In genomic region chr2:106161938-106162814, GRCh38 we compare ENCODE assay signal across 13 cellular contexts. TPM values are rescaled to one million over a fixed set of nuclear protein-coding genes. Genes with fewer than 3 reads are reported as not detected.
DNase-seq lines count a peak whose midpoint lies in the region; ATAC-seq, FAIRE-seq and TF ChIP-seq lines count a peak whose summit lies in the region.
"Had no signal": no experiment of that assay in that cellular context is flagged by ENCODE, and none has a peak within 500 bp of the region (broad histone marks: within the 10 kb centered on the region; RNA-seq: fewer than 3 reads in every experiment).

No MANE protein-coding gene starts in this region.

- no peak overlapping the region for H3K27ac ChIP-seq in keratinocyte (ENCODE audit: control insufficient read depth, insufficient read depth, low read length)

- peak; percentile 46 for FAIRE-seq in keratinocyte (lab: Jason Lieb, UNC)
- FAIRE-seq: H54, TTC549 had no signal

- no peaks in the 10 kb centered on the region for H3K9me3 ChIP-seq in keratinocyte (ENCODE audit: control insufficient read depth, low read depth, low read length)

- peaks cover 69% of the 10 kb centered on the region for H3K4me1 Mint-ChIP-seq in activated CD8-positive, alpha-beta memory T cell treated with anti-CD3 and anti-CD28 coated beads, Interleukin-2, amount 10 ng/mL, durations not matched to agents 7 days and 5 days
- H3K4me1 Mint-ChIP-seq in activated CD8-positive, alpha-beta T cell treated with anti-CD3 and anti-CD28 coated beads for 36 hours (ENCODE audit: low read depth), result peaks cover 82% of the 10 kb centered on the region
- peaks cover 49 to 82% of the 10 kb centered on the region in 2 donors for H3K4me1 Mint-ChIP-seq in stimulated activated naive B cell treated with anti-CD40 and anti-IgM and Interleukin-4, amounts not matched to agents 10 μg/mL and 1 μg/mL and 100 μg/mL, for 72 hours

- no peak overlapping the region for H2AFZ ChIP-seq in keratinocyte (ENCODE audit: control insufficient read depth, low read length)

- intact Hi-C loops in activated CD8-positive, alpha-beta T cell treated with anti-CD3 and anti-CD28 coated beads for 36 hours (cut with micrococcal nuclease), result loop anchor here (2.0 kb wide), 1 partner anchor 31 kb away; no protein-coding TSS in a partner anchor

- H3K4me2 ChIP-seq in keratinocyte (ENCODE audit: control insufficient read depth, extremely low read depth, insufficient read depth, low read depth, low read length), result no peak overlapping the region

- H3K27me3 Mint-ChIP-seq in activated CD8-positive, alpha-beta memory T cell treated with anti-CD3 and anti-CD28 coated beads, Interleukin-2, amount 10 ng/mL, durations not matched to agents 7 days and 5 days, result no peaks in the 10 kb centered on the region
- no peaks in the 10 kb centered on the region for H3K27me3 Mint-ChIP-seq in activated CD8-positive, alpha-beta T cell treated with anti-CD3 and anti-CD28 coated beads for 36 hours
- H3K27me3 Mint-ChIP-seq in stimulated activated naive B cell treated with anti-CD40 and anti-IgM and Interleukin-4, amounts not matched to agents 10 μg/mL and 1 μg/mL and 100 μg/mL, for 72 hours, result no peaks in the 10 kb centered on the region

- POLR2A ChIA-PET in activated CD8-positive, alpha-beta T cell treated with anti-CD3 and anti-CD28 coated beads for 36 hours (lab: Charles Lee), result interaction anchor here (0.9 to 3.3 kb wide), 4 partner anchors 8 to 33 kb away, joined by 6 to 25 read pairs (median 12); partner anchors contain the start of gene UXS1

- no peaks in the 10 kb centered on the region for H4K20me1 ChIP-seq in keratinocyte (ENCODE audit: control insufficient read depth, extremely low read depth, insufficient read depth, low read length)

- H3K9ac ChIP-seq in keratinocyte (ENCODE audit: control insufficient read depth, extremely low read depth, insufficient read depth, low read length), result no peak overlapping the region

- CTCF ChIA-PET in activated CD8-positive, alpha-beta memory T cell treated with anti-CD3 and anti-CD28 coated beads, Interleukin-2, amount 10 ng/mL, durations not matched to agents 7 days and 5 days (lab: Charles Lee), result interaction anchor here (6.0 kb wide), 1 partner anchor 15 kb away, joined by 45 read pairs; no protein-coding TSS in a partner anchor
- CTCF ChIA-PET in activated CD8-positive, alpha-beta T cell treated with anti-CD3 and anti-CD28 coated beads for 36 hours (lab: Charles Lee), result interaction anchor here (2.2 to 2.6 kb wide), 2 partner anchors 14 to 31 kb away, joined by 7 to 16 read pairs; no protein-coding TSS in a partner anchor

- DNase-seq in activated CD8-positive, alpha-beta memory T cell treated with anti-CD3 and anti-CD28 coated beads, Interleukin-2, amount 10 ng/mL, durations not matched to agents 7 days and 5 days, result no peak
- no peak for DNase-seq in activated CD8-positive, alpha-beta memory T cell treated with anti-CD3 and anti-CD28 coated beads, Interleukin-2, amount 50 U/mL, for 48 hours
- no peak for DNase-seq in activated CD8-positive, alpha-beta T cell treated with anti-CD3 and anti-CD28 coated beads for 36 hours
- DNase-seq in keratinocyte (ENCODE audit: low read depth, low spot score) (no peak), NCI-H1436 treated with DMSO at 0.1 percent for 48 hours (lab: John Stamatoyannopoulos, UW) (no peak), NCI-H146 treated with DMSO at 0.1 percent for 48 hours (lab: John Stamatoyannopoulos, UW; ENCODE audit: unreplicated experiment) (no peak)
- DNase-seq in stimulated activated naive B cell treated with anti-CD40 and anti-IgM and Interleukin-4, amounts not matched to agents 10 μg/mL and 1 μg/mL and 100 μg/mL, for 72 hours, result no peak
- DNase-seq: AML-193, glutamatergic neuron, NCI-H446 treated with DMSO at 0.1 percent for 48 hours had no signal

- H3K36me3 ChIP-seq in keratinocyte (ENCODE audit: control insufficient read depth in 2 of 2, extremely low read depth in 1 of 2, insufficient read depth in 2 of 2, low read length in 2 of 2), result peaks cover 2 to 11% of the 10 kb centered on the region in 2 experiments

- no peaks in the 10 kb centered on the region for H3K4me1 ChIP-seq in keratinocyte (ENCODE audit: control insufficient read depth, extremely low read depth, insufficient read depth, low read length)

- peak overlapping the region; percentile 100 for H3K27ac Mint-ChIP-seq in activated CD8-positive, alpha-beta memory T cell treated with anti-CD3 and anti-CD28 coated beads, Interleukin-2, amount 10 ng/mL, durations not matched to agents 7 days and 5 days
- peak overlapping the region; percentile 98 for H3K27ac Mint-ChIP-seq in activated CD8-positive, alpha-beta T cell treated with anti-CD3 and anti-CD28 coated beads for 36 hours
- H3K27ac Mint-ChIP-seq in stimulated activated naive B cell treated with anti-CD40 and anti-IgM and Interleukin-4, amounts not matched to agents 10 μg/mL and 1 μg/mL and 100 μg/mL, for 72 hours, result peak overlapping the region; percentile 85

- H3K36me3 Mint-ChIP-seq in activated CD8-positive, alpha-beta memory T cell treated with anti-CD3 and anti-CD28 coated beads, Interleukin-2, amount 10 ng/mL, durations not matched to agents 7 days and 5 days, result peaks cover 50% of the 10 kb centered on the region
- H3K36me3 Mint-ChIP-seq in activated CD8-positive, alpha-beta T cell treated with anti-CD3 and anti-CD28 coated beads for 36 hours (ENCODE audit: low read depth), result peaks cover 65% of the 10 kb centered on the region
- peaks cover 39 to 58% of the 10 kb centered on the region in 2 donors for H3K36me3 Mint-ChIP-seq in stimulated activated naive B cell treated with anti-CD40 and anti-IgM and Interleukin-4, amounts not matched to agents 10 μg/mL and 1 μg/mL and 100 μg/mL, for 72 hours

- TF ChIP-seq CTCF in activated CD8-positive, alpha-beta T cell treated with anti-CD3 and anti-CD28 coated beads for 36 hours (IDR thresholded peaks at IDR 0.05), result no peak
- TF ChIP-seq CTCF in keratinocyte (optimal IDR thresholded peaks at IDR 0.05 in 1 of 3, IDR thresholded peaks at IDR 0.05 in 1 of 3, conservative IDR thresholded peaks at IDR 0.05 in 1 of 3; ENCODE audit: extremely low read depth in 1 of 3, insufficient read depth in 2 of 3, low read length in 3 of 3), result no peak

- no peaks in the 10 kb centered on the region for H3K79me2 ChIP-seq in keratinocyte (ENCODE audit: control insufficient read depth, insufficient read depth, low read length)

- dilution Hi-C loops in keratinocyte (cut with MboI; ENCODE audit: extremely low pct_ligation_motif_present, low sequenced_read_pairs), result no loop called here

- H3K27me3 ChIP-seq in keratinocyte (ENCODE audit: control insufficient read depth, extremely low read depth, insufficient read depth, low read length), result no peaks in the 10 kb centered on the region

- no peak overlapping the region for H3K4me3 Mint-ChIP-seq in activated CD8-positive, alpha-beta memory T cell treated with anti-CD3 and anti-CD28 coated beads, Interleukin-2, amount 10 ng/mL, durations not matched to agents 7 days and 5 days
- H3K4me3 Mint-ChIP-seq in activated CD8-positive, alpha-beta T cell treated with anti-CD3 and anti-CD28 coated beads for 36 hours, result no peak overlapping the region
- H3K4me3 Mint-ChIP-seq in stimulated activated naive B cell treated with anti-CD40 and anti-IgM and Interleukin-4, amounts not matched to agents 10 μg/mL and 1 μg/mL and 100 μg/mL, for 72 hours, result no peak overlapping the region

- no peak for ATAC-seq in activated CD8-positive, alpha-beta memory T cell treated with anti-CD3 and anti-CD28 coated beads, Interleukin-2, amount 10 ng/mL, durations not matched to agents 7 days and 5 days
- ATAC-seq in activated CD8-positive, alpha-beta T cell treated with anti-CD3 and anti-CD28 coated beads for 36 hours, result no peak
- ATAC-seq in stimulated activated naive B cell treated with anti-CD40 and anti-IgM and Interleukin-4, amounts not matched to agents 10 μg/mL and 1 μg/mL and 100 μg/mL, for 72 hours (replicated peaks), result no peak
- ATAC-seq in HG02678 (IDR thresholded peaks at IDR 0.05; ENCODE audit: unreplicated experiment), result no peak

- H3K9me1 ChIP-seq in keratinocyte (ENCODE audit: control insufficient read depth, extremely low read depth, insufficient read depth, low read length), result no peaks in the 10 kb centered on the region

- no peaks in the 10 kb centered on the region for H3K9me3 Mint-ChIP-seq in activated CD8-positive, alpha-beta memory T cell treated with anti-CD3 and anti-CD28 coated beads, Interleukin-2, amount 10 ng/mL, durations not matched to agents 7 days and 5 days (ENCODE audit: low read depth)
- peaks cover 4% of the 10 kb centered on the region for H3K9me3 Mint-ChIP-seq in activated CD8-positive, alpha-beta T cell treated with anti-CD3 and anti-CD28 coated beads for 36 hours
- H3K9me3 Mint-ChIP-seq in stimulated activated naive B cell treated with anti-CD40 and anti-IgM and Interleukin-4, amounts not matched to agents 10 μg/mL and 1 μg/mL and 100 μg/mL, for 72 hours, result no peaks in the 10 kb centered on the region

- H3K4me3 ChIP-seq in keratinocyte (ENCODE audit: control insufficient read depth in 2 of 3, extremely low read depth in 1 of 3, insufficient read depth in 2 of 3, low read depth in 1 of 3, low read length in 3 of 3), result no peak overlapping the region

RNA-seq across cellular contexts. Expression of gene UXS1, which starts 31.9 kb away (rescaled TPM):
- 100 to 1,000 TPM in 1 of 2 experiments, 10 to 100 TPM in 1; 90.0 to 115 TPM for total RNA-seq in activated CD8-positive, alpha-beta memory T cell treated with anti-CD3 and anti-CD28 coated beads, Interleukin-2, amount 10 ng/mL, durations not matched to agents 7 days and 5 days
- 10 to 100 TPM; 47.4 to 47.8 TPM for total RNA-seq in activated CD8-positive, alpha-beta T cell treated with anti-CD3 and anti-CD28 coated beads for 36 hours
- polyA plus RNA-seq in keratinocyte, result 43.5 to 68.3 TPM (median 49.3 TPM) in 3 replicates
- polyA plus RNA-seq in keratinocyte (2011; ENCODE audit: low read depth), result 185 TPM
- 32.6 and 32.8 TPM in 2 replicates for polyA plus RNA-seq in keratinocyte (2011; cell fraction: cytosol; rRNA removed)
- 64.7 and 66.2 TPM in 2 replicates for polyA plus RNA-seq in keratinocyte (2011; cell fraction: nucleus; rRNA removed)
- polyA plus RNA-seq in keratinocyte (2012; ENCODE audit: low replicate concordance), result 31.8 and 40.9 TPM in 2 replicates
- polyA minus RNA-seq in keratinocyte, result 58.7 to 74.1 TPM (median 72.3 TPM) in 3 replicates
- 36.8 TPM for polyA minus RNA-seq in keratinocyte (2011; cell fraction: cytosol; rRNA and poly(A)+ RNA removed)
- polyA minus RNA-seq in keratinocyte (2011; cell fraction: nucleus; rRNA and poly(A)+ RNA removed), result 42.5 and 70.0 TPM in 2 replicates
